Comparison of ENCODE assay signal across 13 cellular contexts in genomic region chr4:151207868-151208267, GRCh38.
"Had no signal": no experiment of that assay in that cellular context is flagged by ENCODE, and none has a peak within 500 bp of the region (broad histone marks: within the 10 kb centered on the region; RNA-seq: fewer than 3 reads in every experiment).

No MANE protein-coding gene starts in this region.

- H3K36me3 ChIP-seq: suprapubic skin had no signal

- H3K4me3 ChIP-seq: esophagus squamous epithelium, lung, suprapubic skin had no signal

- H3K9me3 ChIP-seq: esophagus squamous epithelium, suprapubic skin had no signal

- DNase-seq: activated CD4-positive, alpha-beta T cell treated with anti-CD3 and anti-CD28 coated beads for 36 hours; activated CD4-positive, alpha-beta T cell treated with anti-CD3 and anti-CD28 coated beads, Interleukin-2, amount 50 U/mL, for 48 hours; activated naive CD8-positive, alpha-beta T cell treated with anti-CD3 and anti-CD28 coated beads for 36 hours; activated T-cell treated with anti-CD3 and anti-CD28 coated beads for 4 hours; amygdala; effector CD8-positive, alpha-beta T cell; esophagus squamous epithelium; SW 1271; T-helper 2 cell; trophoblast cell had no signal

- H3K27me3 ChIP-seq: esophagus squamous epithelium, suprapubic skin had no signal

- H3K27ac ChIP-seq: suprapubic skin, VCaP had no signal

- ATAC-seq: activated CD4-positive, alpha-beta T cell treated with anti-CD3 and anti-CD28 coated beads for 36 hours had no signal
